In genomic region chr21:27570306-27570868, GRCh38 we compare ENCODE assay signal across 12 cellular contexts.
DNase-seq lines count a peak whose midpoint lies in the region; ATAC-seq and TF ChIP-seq lines count a peak whose summit lies in the region.
"Had no signal": no experiment of that assay in that cellular context is flagged by ENCODE, and none has a peak within 500 bp of the region (broad histone marks: within the 10 kb centered on the region; RNA-seq: fewer than 3 reads in every experiment).

No MANE protein-coding gene starts in this region.

- no peak for TF ChIP-seq POLR2A in body of pancreas (IDR thresholded peaks at IDR 0.05)

- 0 out of 2 replicates have a peak, but pooled peaks cover 4% of the 10 kb centered on the region for H3K27me3 Mint-ChIP-seq in HFFc6 (ENCODE audit: insufficient read depth)

- H3K27ac ChIP-seq in body of pancreas = no peak overlapping the region

- no peak for ATAC-seq in body of pancreas
- ATAC-seq in HG03460 (IDR thresholded peaks at IDR 0.05; ENCODE audit: unreplicated experiment) = no peak

- peaks cover 81% of the 10 kb centered on the region for H3K4me1 Mint-ChIP-seq in HFFc6 (ENCODE audit: low read depth)

- no peak overlapping the region for H3K4me3 ChIP-seq in body of pancreas

- H3K9me3 ChIP-seq in body of pancreas = no peaks in the 10 kb centered on the region

- DNase-seq in HFFc6 (peak; percentile 85), body of pancreas (peak; percentile 12 to 53 (median 26)), iris pigment epithelial cell (ENCODE audit: low read depth) (peak; percentile 93), stromal cell of bone marrow (ENCODE audit: low read depth) (peak; percentile 96), NCI-H1105 treated with DMSO at 0.1 percent for 48 hours (lab: John Stamatoyannopoulos, UW) (no peak), NCI-H2227 treated with DMSO at 0.1 percent for 48 hours (lab: John Stamatoyannopoulos, UW) (no peak), dermis blood vessel endothelial cell (no peak)
- DNase-seq: activated T-cell treated with anti-CD3 and anti-CD28 coated beads, Interleukin-2, amount 50 U/mL, for 48 hours; NCI-H1694; nephron progenitor cell; T-helper 1 cell had no signal

- intact Hi-C loops in body of pancreas (cut with DNase I) = no loop called here

- TF ChIP-seq CTCF in HFFc6 (IDR thresholded peaks at IDR 0.05) (no peak), body of pancreas (IDR thresholded peaks at IDR 0.05) (no peak)

- no peaks in the 10 kb centered on the region for H3K36me3 ChIP-seq in body of pancreas (replicated peaks in 1 of 2; ENCODE audit: insufficient read depth in 1 of 2, low read depth in 2 of 2)

- WGBS in body of pancreas, 2 donors = 73 to 82% methylated on average over 2 of the region's 2 CpGs

- peak overlapping the region; percentile 90 for H3K27ac Mint-ChIP-seq in HFFc6

- H3K4me3 Mint-ChIP-seq in HFFc6 = peak overlapping the region; percentile 70
- H3K4me3 Mint-ChIP-seq: nephron progenitor cell had no signal

- peaks cover 6% of the 10 kb centered on the region; the same call in 1 of the 2 replicates for H3K9me3 Mint-ChIP-seq in HFFc6
- H3K9me3 Mint-ChIP-seq: nephron progenitor cell had no signal

- no peaks in the 10 kb centered on the region for H3K4me1 ChIP-seq in body of pancreas

- H3K27me3 ChIP-seq in body of pancreas = no peaks in the 10 kb centered on the region

- H3K36me3 Mint-ChIP-seq in HFFc6 (ENCODE audit: low read depth) = peaks cover 19% of the 10 kb centered on the region

Comparison
In these comparisons a context has a peak if more than half of its experiments do, and no peak if none do; other contexts are left out.
1. DNase-seq: peak in HFFc6 (single experiment), body of pancreas (4 of 4), iris pigment epithelial cell (single experiment) and stromal cell of bone marrow (single experiment); none in NCI-H1105 treated with DMSO at 0.1 percent for 48 hours (single experiment), NCI-H2227 treated with DMSO at 0.1 percent for 48 hours (single experiment) and dermis blood vessel endothelial cell (single experiment).